ENCODE assay signal across 25 cellular contexts in the genomic region with DNA sequence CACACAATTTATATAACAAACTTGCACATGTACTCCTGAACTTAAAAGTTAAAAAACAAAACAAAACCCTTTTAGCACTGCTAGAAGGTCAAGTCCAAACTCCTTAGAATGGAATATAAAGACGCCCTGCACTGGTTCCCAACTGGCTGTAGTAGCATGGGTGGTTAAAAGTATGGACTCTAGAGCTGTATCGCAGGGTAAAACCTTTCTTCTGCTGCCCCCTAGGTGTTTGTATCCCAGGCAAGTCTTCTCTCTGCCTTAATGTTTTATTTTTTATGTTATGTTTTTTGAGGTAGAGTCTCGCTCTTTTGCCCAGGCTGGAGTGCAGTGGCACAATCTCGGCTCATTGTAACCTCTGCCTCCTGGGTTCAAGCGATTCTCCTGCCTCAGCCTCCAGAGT. TPM values are rescaled to one million over a fixed set of nuclear protein-coding genes. Genes with fewer than 3 reads are reported as not detected.
DNase-seq lines count a peak whose midpoint lies in the region; TF ChIP-seq lines count a peak whose summit lies in the region.
"Had no signal": no experiment of that assay in that cellular context is flagged by ENCODE, and none has a peak within 500 bp of the region (broad histone marks: within the 10 kb centered on the region; RNA-seq: fewer than 3 reads in every experiment).

No MANE protein-coding gene starts in this region.

- H3K36me3 ChIP-seq in Loucy (ENCODE audit: insufficient read depth, low read length) (no peaks in the 10 kb centered on the region), uterus (no peaks in the 10 kb centered on the region)
- H3K36me3 ChIP-seq: BLaER1 treated with 17β-estradiol and CSF1 and Interleukin-3, amounts not matched to agents 10 nM and 100 nM; heart left ventricle; lower lobe of right lung; ovary; tibial nerve had no signal

- no peaks in the 10 kb centered on the region for H3K79me2 ChIP-seq in Loucy (ENCODE audit: insufficient read depth, low read length)

- TF ChIP-seq CTCF in AG09309 (IDR thresholded peaks at IDR 0.05; ENCODE audit: control insufficient read depth, insufficient read depth, low read depth, low read length, missing control alignments) = peak; percentile 1
- TF ChIP-seq CTCF in Loucy (conservative IDR thresholded peaks at IDR 0.05; ENCODE audit: low read length) = 0 out of 2 replicates have a peak, but pooled peaks have one; percentile 17
- TF ChIP-seq CTCF in fibroblast of mammary gland (conservative IDR thresholded peaks at IDR 0.05; ENCODE audit: control insufficient read depth, insufficient read depth, low read depth, low read length) = peak; percentile 6
- no peak for TF ChIP-seq CTCF in uterus (IDR thresholded peaks at IDR 0.05)
- no peak for TF ChIP-seq CTCF in GM13977 (IDR thresholded peaks at IDR 0.05; ENCODE audit: extremely low read depth, insufficient read depth, missing control alignments)

- no peak overlapping the region for H3K9ac ChIP-seq in Loucy (ENCODE audit: low read depth, low read length, poor library complexity, severe bottlenecking)
- H3K9ac ChIP-seq: BLaER1 treated with 17β-estradiol and CSF1 and Interleukin-3, amounts not matched to agents 10 nM and 100 nM had no signal

- H3K9me2 ChIP-seq in Loucy (replicated peaks; ENCODE audit: low read depth, low read length) = no peaks in the 10 kb centered on the region

- H3K27ac ChIP-seq in uterus = no peak overlapping the region
- H3K27ac ChIP-seq: BLaER1 treated with 17β-estradiol and CSF1 and Interleukin-3, amounts not matched to agents 10 nM and 100 nM; dorsolateral prefrontal cortex; heart left ventricle; lower lobe of right lung; ovary; tibial nerve had no signal

- no peaks in the 10 kb centered on the region for H3K27me3 ChIP-seq in Loucy (ENCODE audit: insufficient read depth, low read length, poor library complexity, severe bottlenecking)
- H3K27me3 ChIP-seq in uterus = no peaks in the 10 kb centered on the region
- H3K27me3 ChIP-seq: BLaER1 treated with 17β-estradiol and CSF1 and Interleukin-3, amounts not matched to agents 10 nM and 100 nM; ovary; tibial nerve had no signal

- no peaks in the 10 kb centered on the region for H3K9me3 ChIP-seq in Loucy (ENCODE audit: insufficient read depth, low read depth, low read length)
- no peaks in the 10 kb centered on the region for H3K9me3 ChIP-seq in uterus
- H3K9me3 ChIP-seq: BLaER1 treated with 17β-estradiol and CSF1 and Interleukin-3, amounts not matched to agents 10 nM and 100 nM; Caco-2; heart left ventricle; lower lobe of right lung; ovary; tibial nerve had no signal

- no peak overlapping the region for H3K4me2 ChIP-seq in Loucy (ENCODE audit: low read depth, low read length, poor library complexity, severe bottlenecking)
- H3K4me2 ChIP-seq: BLaER1 treated with 17β-estradiol and CSF1 and Interleukin-3, amounts not matched to agents 10 nM and 100 nM; smooth muscle cell had no signal

- DNase-seq in AG09309 (ENCODE audit: low read depth) = no peak
- peak; percentile 5 for DNase-seq in amniotic epithelial cell (ENCODE audit: low read depth)
- no peak for DNase-seq in fibroblast of mammary gland (ENCODE audit: low read depth)
- no peak for DNase-seq in DMS 273 (lab: John Stamatoyannopoulos, UW; ENCODE audit: unreplicated experiment)
- DNase-seq in activated effector memory CD4-positive, alpha-beta T cell treated with Interleukin-2 at 50 U/mL for 16 hours = no peak
- DNase-seq in uterus = no peak
- DNase-seq in GM13977 (ENCODE audit: low spot score) = no peak
- DNase-seq: activated CD4-positive, alpha-beta T cell treated with anti-CD3 and anti-CD28 coated beads for 1 hour; activated CD8-positive, alpha-beta T cell treated with anti-CD3 and anti-CD28 coated beads, Interleukin-2, amount 10 ng/mL, durations not matched to agents 7 days and 5 days; activated naive CD8-positive, alpha-beta T cell treated with anti-CD3 and anti-CD28 coated beads for 36 hours; Caco-2; central memory CD4-positive, alpha-beta T cell; dorsolateral prefrontal cortex; heart left ventricle; lower lobe of right lung; NCI-H1417; NCI-H2081 treated with DMSO at 0.1 percent for 48 hours; NCI-H226; nephron progenitor cell; ovary; stimulated activated CD4-positive, alpha-beta T cell treated with anti-CD3 and anti-CD28 coated beads, Interleukin-1b, Interleukin-23, amount 100 ng/mL, for 48 hours had no signal

- no peak overlapping the region for H2AFZ ChIP-seq in Loucy (ENCODE audit: low read length)

- in situ Hi-C loops in GM13977 (cut with MboI; ENCODE audit: low pct_unique_long_range_greater_than_20kb, low sequenced_read_pairs, unreplicated experiment) = no loop called here

- H3F3A ChIP-seq in Loucy (ENCODE audit: low read depth) = no peaks in the 10 kb centered on the region

- intact Hi-C loops in uterus (cut with DNase I; ENCODE audit: low total_unique reads) = no loop called here

- H3K4me1 ChIP-seq in Loucy (ENCODE audit: insufficient read depth, low read length, poor library complexity, severe bottlenecking) = no peaks in the 10 kb centered on the region
- no peaks in the 10 kb centered on the region for H3K4me1 ChIP-seq in uterus
- H3K4me1 ChIP-seq: BLaER1 treated with 17β-estradiol and CSF1 and Interleukin-3, amounts not matched to agents 10 nM and 100 nM; Caco-2; lower lobe of right lung; tibial nerve had no signal

- no peak overlapping the region for H3K4me3 ChIP-seq in AG09309 (ENCODE audit: control insufficient read depth, low read depth, low read length)
- no peak overlapping the region for H3K4me3 ChIP-seq in Loucy (ENCODE audit: low read length, poor library complexity, severe bottlenecking)
- H3K4me3 ChIP-seq in fibroblast of mammary gland (ENCODE audit: control insufficient read depth, low read depth, low read length) = no peak overlapping the region
- H3K4me3 ChIP-seq in uterus = no peak overlapping the region
- H3K4me3 ChIP-seq: BLaER1 treated with 17β-estradiol and CSF1 and Interleukin-3, amounts not matched to agents 10 nM and 100 nM; dorsolateral prefrontal cortex; heart left ventricle; lower lobe of right lung; ovary; smooth muscle cell; tibial nerve had no signal

- H4K20me1 ChIP-seq in Loucy (ENCODE audit: insufficient read depth, low read length, poor library complexity, severe bottlenecking) = no peaks in the 10 kb centered on the region
- H4K20me1 ChIP-seq: BLaER1 treated with 17β-estradiol and CSF1 and Interleukin-3, amounts not matched to agents 10 nM and 100 nM had no signal

- no peak for TF ChIP-seq POLR2A in uterus (IDR thresholded peaks at IDR 0.05)

RNA-seq across cellular contexts. Expression of a gene that starts 35.2 kb away (rescaled TPM):
- total RNA-seq in uterus = 1 to 10 TPM in 1 of 4 donors, under 1 TPM in 1, not detected in 2; 0.35 to 4.0 TPM

Comparison
In these comparisons a context has a peak if more than half of its experiments do, and no peak if none do; other contexts are left out.
1. CTCF ChIP-seq: peak in AG09309 (single experiment), Loucy (single experiment) and fibroblast of mammary gland (single experiment); none in uterus (0 of 4) and GM13977 (single experiment).